In the genomic region with DNA sequence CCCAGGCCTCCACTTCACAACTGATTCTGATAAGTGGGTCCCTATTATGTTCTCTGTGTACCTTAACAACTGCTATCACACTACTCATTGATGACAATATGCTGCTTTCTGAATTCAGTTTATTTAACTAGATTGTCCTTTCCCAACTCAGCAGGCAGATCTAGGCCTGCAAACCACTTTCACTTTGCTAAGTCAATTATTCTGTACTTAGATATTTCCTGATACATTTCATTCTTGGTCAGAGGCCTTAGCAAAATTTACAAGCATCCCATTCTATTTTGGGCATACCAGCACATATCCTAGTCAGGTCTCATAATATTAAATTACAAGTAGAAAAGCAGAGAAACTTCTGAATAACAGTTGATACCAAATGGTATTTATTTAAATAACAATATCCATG, we compare ENCODE assay signal across 18 cellular contexts.
DNase-seq lines count a peak whose midpoint lies in the region; ATAC-seq and TF ChIP-seq lines count a peak whose summit lies in the region.
"Had no signal": no experiment of that assay in that cellular context is flagged by ENCODE, and none has a peak within 500 bp of the region (broad histone marks: within the 10 kb centered on the region; RNA-seq: fewer than 3 reads in every experiment).

No MANE protein-coding gene starts in this region.

- H3K4me3 Mint-ChIP-seq in endothelial cell (ENCODE audit: unreplicated experiment), result no peak overlapping the region
- H3K4me3 Mint-ChIP-seq: activated CD4-positive, alpha-beta T cell treated with anti-CD3 and anti-CD28 coated beads, Interleukin-2, amount 10 ng/mL, durations not matched to agents 24 days and 14 days; mesothelial cell of epicardium; neural progenitor cell; stimulated activated naive B cell treated with anti-CD40 and anti-IgM and Interleukin-4, amounts not matched to agents 10 μg/mL and 1 μg/mL and 100 μg/mL, for 72 hours had no signal

- H3K27ac ChIP-seq in thoracic aorta, result peak overlapping the region in 1 of 2 donors; percentile 57
- H3K27ac ChIP-seq: C4-2B, neural progenitor cell, tibial nerve had no signal

- no peak for ATAC-seq in thoracic aorta (ENCODE audit: insufficient number of reproducible peaks, low FRiP score, low read depth)
- ATAC-seq: left cardiac atrium; stimulated activated naive B cell treated with anti-CD40 and anti-IgM and Interleukin-4, amounts not matched to agents 10 μg/mL and 1 μg/mL and 100 μg/mL, for 72 hours had no signal

- H3K9me3 Mint-ChIP-seq in endothelial cell (ENCODE audit: unreplicated experiment), result no peaks in the 10 kb centered on the region
- H3K9me3 Mint-ChIP-seq: activated CD4-positive, alpha-beta T cell treated with anti-CD3 and anti-CD28 coated beads, Interleukin-2, amount 10 ng/mL, durations not matched to agents 24 days and 14 days; mesothelial cell of epicardium; neural progenitor cell had no signal

- peak; percentile 2 for DNase-seq in NCI-H2227 (lab: John Stamatoyannopoulos, UW; ENCODE audit: unreplicated experiment)
- no peak for DNase-seq in NCI-H2227 treated with DMSO at 0.1 percent for 48 hours (lab: John Stamatoyannopoulos, UW)
- DNase-seq in OCI-M1 (lab: John Stamatoyannopoulos, UW), result peak; percentile 17
- peak; percentile 3 for DNase-seq in fibroblast of gingiva (ENCODE audit: low read depth)
- DNase-seq in thoracic aorta (ENCODE audit: low spot score), result no peak
- DNase-seq in SKM-1 treated with dmso at 0.1 percent for 144 hours (lab: John Stamatoyannopoulos, UW; ENCODE audit: unreplicated experiment), result no peak
- no peak for DNase-seq in endothelial cell (ENCODE audit: low spot score)
- no peak for DNase-seq in activated CD8-positive, alpha-beta memory T cell treated with anti-CD3 and anti-CD28 coated beads for 24 hours
- DNase-seq: 8988T; activated CD4-positive, alpha-beta T cell treated with anti-CD3 and anti-CD28 coated beads, Interleukin-2, amount 10 ng/mL, durations not matched to agents 24 days and 14 days; activated CD8-positive, alpha-beta memory T cell treated with anti-CD3 and anti-CD28 coated beads, Interleukin-2, amount 50 U/mL, for 48 hours; activated gamma-delta T cell; left cardiac atrium; stimulated activated naive B cell treated with anti-CD40 and anti-IgM and Interleukin-4, amounts not matched to agents 10 μg/mL and 1 μg/mL and 100 μg/mL, for 72 hours had no signal

- H3K27me3 Mint-ChIP-seq in endothelial cell (ENCODE audit: unreplicated experiment), result no peaks in the 10 kb centered on the region
- H3K27me3 Mint-ChIP-seq: activated CD4-positive, alpha-beta T cell treated with anti-CD3 and anti-CD28 coated beads, Interleukin-2, amount 10 ng/mL, durations not matched to agents 24 days and 14 days; stimulated activated naive B cell treated with anti-CD40 and anti-IgM and Interleukin-4, amounts not matched to agents 10 μg/mL and 1 μg/mL and 100 μg/mL, for 72 hours had no signal

- no peaks in the 10 kb centered on the region for H3K36me3 Mint-ChIP-seq in endothelial cell (ENCODE audit: low read depth, unreplicated experiment)
- H3K36me3 Mint-ChIP-seq: neural progenitor cell; stimulated activated naive B cell treated with anti-CD40 and anti-IgM and Interleukin-4, amounts not matched to agents 10 μg/mL and 1 μg/mL and 100 μg/mL, for 72 hours had no signal

- no peaks in the 10 kb centered on the region for H3K9me3 ChIP-seq in thoracic aorta
- H3K9me3 ChIP-seq: tibial nerve had no signal

- no peaks in the 10 kb centered on the region for H3K27me3 ChIP-seq in thoracic aorta (replicated peaks; ENCODE audit: insufficient read depth)
- H3K27me3 ChIP-seq: neural progenitor cell, tibial nerve had no signal

- TF ChIP-seq CTCF in thoracic aorta (IDR thresholded peaks at IDR 0.05) (no peak), endothelial cell (IDR thresholded peaks at IDR 0.05; ENCODE audit: unreplicated experiment) (no peak)

- no peaks in the 10 kb centered on the region for H3K36me3 ChIP-seq in thoracic aorta
- H3K36me3 ChIP-seq: neural progenitor cell, tibial nerve had no signal

- no peak overlapping the region for H3K27ac Mint-ChIP-seq in endothelial cell (ENCODE audit: unreplicated experiment)
- H3K27ac Mint-ChIP-seq: activated CD4-positive, alpha-beta T cell treated with anti-CD3 and anti-CD28 coated beads, Interleukin-2, amount 10 ng/mL, durations not matched to agents 24 days and 14 days; mesothelial cell of epicardium; stimulated activated naive B cell treated with anti-CD40 and anti-IgM and Interleukin-4, amounts not matched to agents 10 μg/mL and 1 μg/mL and 100 μg/mL, for 72 hours had no signal

- H3K4me1 ChIP-seq in thoracic aorta (ENCODE audit: control insufficient read depth in 1 of 2, low read depth in 2 of 2), result peaks cover 20 to 24% of the 10 kb centered on the region in 2 donors
- H3K4me1 ChIP-seq: tibial nerve had no signal

- peak overlapping the region; percentile 3 for H3K4me3 ChIP-seq in thoracic aorta
- H3K4me3 ChIP-seq: neural progenitor cell, tibial nerve had no signal

- peaks cover 7% of the 10 kb centered on the region for H3K4me1 Mint-ChIP-seq in endothelial cell (ENCODE audit: unreplicated experiment)
- H3K4me1 Mint-ChIP-seq: activated CD4-positive, alpha-beta T cell treated with anti-CD3 and anti-CD28 coated beads, Interleukin-2, amount 10 ng/mL, durations not matched to agents 24 days and 14 days; stimulated activated naive B cell treated with anti-CD40 and anti-IgM and Interleukin-4, amounts not matched to agents 10 μg/mL and 1 μg/mL and 100 μg/mL, for 72 hours had no signal

Comparison
In these comparisons a context has a peak if more than half of its experiments do, and no peak if none do; other contexts are left out.
1. DNase-seq: peak in NCI-H2227 (single experiment), OCI-M1 (single experiment) and fibroblast of gingiva (single experiment); none in NCI-H2227 treated with DMSO at 0.1 percent for 48 hours (single experiment), thoracic aorta (single experiment), SKM-1 treated with dmso at 0.1 percent for 144 hours (single experiment), endothelial cell (single experiment) and activated CD8-positive, alpha-beta memory T cell treated with anti-CD3 and anti-CD28 coated beads for 24 hours (single experiment).